Comparison of ENCODE assay signal across 27 cellular contexts in genomic region chr2:240582781-240583180, GRCh38. TPM values are rescaled to one million over a fixed set of nuclear protein-coding genes. Genes with fewer than 3 reads are reported as not detected.
DNase-seq lines count a peak whose midpoint lies in the region; TF ChIP-seq lines count a peak whose summit lies in the region.
"Had no signal": no experiment of that assay in that cellular context is flagged by ENCODE, and none has a peak within 500 bp of the region (broad histone marks: within the 10 kb centered on the region; RNA-seq: fewer than 3 reads in every experiment).

No MANE protein-coding gene starts in this region.

- H3K79me2 ChIP-seq in DOHH2 (ENCODE audit: control insufficient read depth, low read length): peaks cover 77% of the 10 kb centered on the region

- peak overlapping the region; percentile 96 for H3K4me2 ChIP-seq in DOHH2 (ENCODE audit: low read length)
- H3K4me2 ChIP-seq: neural progenitor cell had no signal

- H3K4me3 ChIP-seq in DOHH2 (ENCODE audit: low read length): 0 out of 2 replicates have a peak overlapping the region, but pooled peaks have one; percentile 78
- H3K4me3 ChIP-seq in MG63: no peak overlapping the region
- H3K4me3 ChIP-seq in CD8-positive, alpha-beta memory T cell (ENCODE audit: low read length): no peak overlapping the region
- H3K4me3 ChIP-seq: cardiac muscle cell, coronary artery, neural progenitor cell had no signal

- peaks cover 6% of the 10 kb centered on the region for H4K20me1 ChIP-seq in DOHH2 (ENCODE audit: control insufficient read depth, insufficient read depth, low read depth, low read length)

- H3K36me3 Mint-ChIP-seq in HFFc6 (ENCODE audit: low read depth) (peaks cover 23% of the 10 kb centered on the region), nephron (ENCODE audit: low read depth) (peaks cover 31% of the 10 kb centered on the region)
- peaks cover 6 to 39% (median 7%) of the 10 kb centered on the region in 3 donors for H3K36me3 Mint-ChIP-seq in CD8-positive, alpha-beta memory T cell

- CTCF ChIA-PET in RWPE1 (lab: Yijun Ruan, JAX): no interaction called here
- CTCF ChIA-PET in CD8-positive, alpha-beta memory T cell (lab: Charles Lee): interaction anchor here (1.8 kb wide), 1 partner anchor 69 kb away, joined by 4 read pairs; no protein-coding TSS in a partner anchor

- 0 out of 2 replicates have a peak, but pooled peaks cover 4% of the 10 kb centered on the region for H3K9me3 Mint-ChIP-seq in HFFc6
- no peaks in the 10 kb centered on the region for H3K9me3 Mint-ChIP-seq in nephron
- H3K9me3 Mint-ChIP-seq in CD8-positive, alpha-beta memory T cell: no peaks in the 10 kb centered on the region
- H3K9me3 Mint-ChIP-seq: activated naive CD4-positive, alpha-beta T cell treated with anti-CD3 and anti-CD28 coated beads, Interleukin-2, amount 50 U/mL, for 24 hours; immature natural killer cell; neural progenitor cell had no signal

- H3K9me2 ChIP-seq in DOHH2 (replicated peaks; ENCODE audit: control insufficient read depth, low read length): no peaks in the 10 kb centered on the region

- H3K9me3 ChIP-seq in DOHH2 (ENCODE audit: control insufficient read depth, insufficient read depth, low read length) (no peaks in the 10 kb centered on the region), MG63 (no peaks in the 10 kb centered on the region)
- H3K9me3 ChIP-seq in CD8-positive, alpha-beta memory T cell (ENCODE audit: low read length): no peaks in the 10 kb centered on the region

- POLR2A ChIA-PET in RWPE1 (lab: Yijun Ruan, JAX; ENCODE audit: low non-redundant PET): no interaction called here
- POLR2A ChIA-PET in CD8-positive, alpha-beta memory T cell (lab: Charles Lee): no interaction called here

- H3K4me1 Mint-ChIP-seq in HFFc6 (ENCODE audit: low read depth) (peaks cover 59% of the 10 kb centered on the region), nephron (peaks cover 26% of the 10 kb centered on the region)
- peaks cover 49 to 73% (median 66%) of the 10 kb centered on the region in 3 donors for H3K4me1 Mint-ChIP-seq in CD8-positive, alpha-beta memory T cell

- H3K4me3 Mint-ChIP-seq in HFFc6 (peak overlapping the region; percentile 34; the same call in 1 of the 2 replicates), nephron (peak overlapping the region in 2 of 3 experiments; percentile 52 to 75)
- H3K4me3 Mint-ChIP-seq in CD8-positive, alpha-beta memory T cell: peak overlapping the region in 1 of 7 donors; percentile 61
- H3K4me3 Mint-ChIP-seq: activated naive CD4-positive, alpha-beta T cell treated with anti-CD3 and anti-CD28 coated beads, Interleukin-2, amount 50 U/mL, for 24 hours had no signal

- H3K27me3 ChIP-seq in DOHH2 (ENCODE audit: control insufficient read depth, low read length): no peaks in the 10 kb centered on the region
- no peaks in the 10 kb centered on the region for H3K27me3 ChIP-seq in MG63
- no peaks in the 10 kb centered on the region for H3K27me3 ChIP-seq in CD8-positive, alpha-beta memory T cell (ENCODE audit: insufficient read depth, low read length, poor library complexity, severe bottlenecking)
- H3K27me3 ChIP-seq: cardiac muscle cell, neural progenitor cell had no signal

- H3F3A ChIP-seq in DOHH2 (ENCODE audit: control insufficient read depth, insufficient read depth): peaks cover 18% of the 10 kb centered on the region

- H3K27me3 Mint-ChIP-seq in HFFc6 (ENCODE audit: insufficient read depth) (peaks cover 6% of the 10 kb centered on the region), nephron (ENCODE audit: low read depth) (no peaks in the 10 kb centered on the region)
- no peaks in the 10 kb centered on the region for H3K27me3 Mint-ChIP-seq in CD8-positive, alpha-beta memory T cell
- H3K27me3 Mint-ChIP-seq: activated naive CD4-positive, alpha-beta T cell treated with anti-CD3 and anti-CD28 coated beads, Interleukin-2, amount 50 U/mL, for 24 hours had no signal

- peak overlapping the region; percentile 26; the same call in 1 of the 2 replicates for H3K27ac Mint-ChIP-seq in HFFc6
- H3K27ac Mint-ChIP-seq in nephron: no peak overlapping the region
- peak overlapping the region in 3 of 8 donors; percentile 42 to 55 (median 52) for H3K27ac Mint-ChIP-seq in CD8-positive, alpha-beta memory T cell
- H3K27ac Mint-ChIP-seq: neural progenitor cell had no signal

- TF ChIP-seq CTCF in DOHH2 (IDR thresholded peaks at IDR 0.05; ENCODE audit: low read depth, low read length, poor library complexity, severe bottlenecking) (no peak), HFFc6 (IDR thresholded peaks at IDR 0.05) (no peak), RWPE1 (conservative IDR thresholded peaks at IDR 0.05; ENCODE audit: low read depth) (no peak), nephron (IDR thresholded peaks at IDR 0.05; ENCODE audit: unreplicated experiment in 3 of 3) (no peak)

- DNase-seq in HFFc6 (peak; percentile 9), RWPE1 (ENCODE audit: low spot score) (no peak), MG63 (no peak), NCI-H1436 (lab: John Stamatoyannopoulos, UW) (no peak)
- DNase-seq in activated CD8-positive, alpha-beta memory T cell treated with anti-CD3 and anti-CD28 coated beads for 24 hours: no peak
- DNase-seq in CD8-positive, alpha-beta memory T cell: no peak
- DNase-seq: anterior cingulate cortex; effector memory CD4-positive, alpha-beta T cell; immature natural killer cell; mesenchymal stem cell; NCI-H1105 treated with DMSO at 0.1 percent for 48 hours; NCI-H2029 treated with DMSO at 0.1 percent for 48 hours; NCI-H524 treated with DMSO at 0.1 percent for 48 hours; NK-92 treated with Interleukin-12 subunit alpha and Interleukin-12 subunit beta, amount 100 ng/mL, for 24 hours; SHP77 treated with DMSO at 0.1 percent for 48 hours; small intestine; stimulated activated naive CD4-positive, alpha-beta T cell; T-helper 9 cell had no signal

- H3K4me1 ChIP-seq in DOHH2 (ENCODE audit: control insufficient read depth, low read length): peaks cover 72% of the 10 kb centered on the region
- peaks cover 44% of the 10 kb centered on the region for H3K4me1 ChIP-seq in CD8-positive, alpha-beta memory T cell (ENCODE audit: insufficient read depth, low read length)

- H3K27ac ChIP-seq in DOHH2 (ENCODE audit: low read depth, low read length) (0 out of 2 replicates have a peak overlapping the region, but pooled peaks have one; percentile 98), RWPE1 (peak overlapping the region; percentile 24; the same call in 1 of the 2 replicates)
- no peak overlapping the region for H3K27ac ChIP-seq in CD8-positive, alpha-beta memory T cell (ENCODE audit: low read depth, low read length)
- H3K27ac ChIP-seq: C4-2B, cardiac muscle cell, coronary artery, epithelial cell of prostate, neural progenitor cell, parathyroid adenoma had no signal

- H3K36me3 ChIP-seq in DOHH2 (ENCODE audit: control insufficient read depth, low read length): peaks cover 52% of the 10 kb centered on the region
- peaks cover 14% of the 10 kb centered on the region for H3K36me3 ChIP-seq in MG63
- H3K36me3 ChIP-seq in CD8-positive, alpha-beta memory T cell (ENCODE audit: insufficient read depth, low read length): peaks cover 5% of the 10 kb centered on the region
- H3K36me3 ChIP-seq: cardiac muscle cell, neural progenitor cell had no signal

RNA-seq across cellular contexts. Expression of gene CAPN10, which starts 3.8 kb away (rescaled TPM):
- total RNA-seq in HFFc6 (2021; fragmentation: NEBNext Ultra II Directional; extraction: Animal tissue kit (Norgen Biotek cat#: 25700)): 10 to 100 TPM; 13.9 to 20.5 (median 15.0) TPM
- 12.5 and 18.4 TPM in 2 replicates for total RNA-seq in MG63 (2014; rRNA removed; shearing (Covaris generic); ENCODE audit: low replicate concordance)
- 10 to 100 TPM; 36.1 to 40.5 TPM for total RNA-seq in CD8-positive, alpha-beta memory T cell
- polyA plus RNA-seq in CD8-positive, alpha-beta memory T cell: 19.5 TPM

RNA-seq across cellular contexts. Expression of gene RNPEPL1, which starts 14.5 kb away (rescaled TPM):
- total RNA-seq in HFFc6 (2021; fragmentation: NEBNext Ultra II Directional; extraction: Animal tissue kit (Norgen Biotek cat#: 25700)): 10 to 100 TPM; 36.9 to 48.5 (median 43.3) TPM
- total RNA-seq in MG63 (2014; rRNA removed; shearing (Covaris generic); ENCODE audit: low replicate concordance): 13.6 and 13.9 TPM in 2 replicates
- total RNA-seq in CD8-positive, alpha-beta memory T cell: 10 to 100 TPM; 55.6 to 61.1 TPM
- 101 TPM for polyA plus RNA-seq in CD8-positive, alpha-beta memory T cell

RNA-seq across cellular contexts. Expression of gene DUSP28, which starts 22.6 kb away (rescaled TPM):
- total RNA-seq in HFFc6 (2021; fragmentation: NEBNext Ultra II Directional; extraction: Animal tissue kit (Norgen Biotek cat#: 25700)): 1 to 10 TPM; 3.1 to 5.0 (median 4.3) TPM
- 6.3 and 7.3 TPM in 2 replicates for total RNA-seq in MG63 (2014; rRNA removed; shearing (Covaris generic); ENCODE audit: low replicate concordance)
- total RNA-seq in CD8-positive, alpha-beta memory T cell: 1 to 10 TPM; 7.0 TPM
- polyA plus RNA-seq in CD8-positive, alpha-beta memory T cell: 22.0 TPM

RNA-seq across cellular contexts. Expression of gene ANKMY1, which starts 25.0 kb away (rescaled TPM):
- 1 to 10 TPM; 4.4 to 5.6 (median 5.2) TPM for total RNA-seq in HFFc6 (2021; fragmentation: NEBNext Ultra II Directional; extraction: Animal tissue kit (Norgen Biotek cat#: 25700))
- total RNA-seq in MG63 (2014; rRNA removed; shearing (Covaris generic); ENCODE audit: low replicate concordance): 10.2 and 23.8 TPM in 2 replicates
- total RNA-seq in CD8-positive, alpha-beta memory T cell: 10 to 100 TPM; 22.4 to 27.9 TPM
- polyA plus RNA-seq in CD8-positive, alpha-beta memory T cell: 15.8 TPM

RNA-seq across cellular contexts. Expression of gene GPR35, which starts 42.5 kb away (rescaled TPM):
- total RNA-seq in HFFc6 (2021; fragmentation: NEBNext Ultra II Directional; extraction: Animal tissue kit (Norgen Biotek cat#: 25700)): under 1 TPM in 3 of 6 experiments, not detected in 3; 0.11 to 0.28 (median 0.14) TPM
- total RNA-seq in MG63 (2014; rRNA removed; shearing (Covaris generic); ENCODE audit: low replicate concordance): 0.35 and 2.2 TPM in 2 replicates
- 1 to 10 TPM; 8.4 to 9.0 TPM for total RNA-seq in CD8-positive, alpha-beta memory T cell
- polyA plus RNA-seq in CD8-positive, alpha-beta memory T cell: 1.9 TPM
